ENCODE assay signal across 8 cellular contexts in genomic region chr22:36369004-36369921, GRCh38. TPM values are rescaled to one million over a fixed set of nuclear protein-coding genes. Genes with fewer than 3 reads are reported as not detected.
A peak's percentile ranks its signal among the peaks of the same experiment; 100 is the strongest.
DNase-seq lines count a peak whose midpoint lies in the region; ATAC-seq and TF ChIP-seq lines count a peak whose summit lies in the region.

No MANE protein-coding gene starts in this region.

- ATAC-seq in activated CD4-positive, alpha-beta T cell treated with anti-CD3 and anti-CD28 coated beads for 36 hours, result no peak
- ATAC-seq in activated naive CD8-positive, alpha-beta T cell treated with anti-CD3 and anti-CD28 coated beads, Interleukin-2, amount 10 ng/mL, durations not matched to agents 7 days and 5 days (ENCODE audit: low read depth), result no peak
- no peak for ATAC-seq in right lobe of liver

- H3K4me3 ChIP-seq in right lobe of liver (no peak overlapping the region), stomach smooth muscle (ENCODE audit: low read length in 2 of 2) (peak overlapping the region; percentile 39 to 63)

- POLR2A ChIA-PET in activated CD4-positive, alpha-beta T cell treated with anti-CD3 and anti-CD28 coated beads for 36 hours (lab: Charles Lee), result interaction anchor here (0.7 to 1.4 kb wide), 2 partner anchors 113 to 307 kb away, joined by 3 read pairs; partner anchors contain the start of gene TXN2
- POLR2A ChIA-PET in activated naive CD8-positive, alpha-beta T cell treated with anti-CD3 and anti-CD28 coated beads, Interleukin-2, amount 10 ng/mL, durations not matched to agents 7 days and 5 days (lab: Charles Lee), result interaction anchor here (0.5 to 11.1 kb wide), 6 partner anchors 8 to 113 kb away, joined by 3 to 132 read pairs (median 4); partner anchors contain the start of gene MYH9
- POLR2A ChIA-PET in GM10248 (lab: Yijun Ruan, JAX), result interaction anchor here (0.5 to 0.6 kb wide), 2 partner anchors 14 to 16 kb away, joined by 3 to 5 read pairs; no protein-coding TSS in a partner anchor

- peak overlapping the region; percentile 63 for H3K4me3 Mint-ChIP-seq in activated CD4-positive, alpha-beta T cell treated with anti-CD3 and anti-CD28 coated beads for 36 hours
- peak overlapping the region; percentile 91 for H3K4me3 Mint-ChIP-seq in activated naive CD8-positive, alpha-beta T cell treated with anti-CD3 and anti-CD28 coated beads, Interleukin-2, amount 10 ng/mL, durations not matched to agents 7 days and 5 days

- peaks cover 0 to 97% (median 49%) of the 10 kb centered on the region in 4 donors for H3K4me1 ChIP-seq in right lobe of liver
- peaks cover 99% of the 10 kb centered on the region for H3K4me1 ChIP-seq in stomach smooth muscle (ENCODE audit: control insufficient read depth, insufficient read depth, low read length)

- peak overlapping the region; percentile 98 for H3K27ac Mint-ChIP-seq in activated CD4-positive, alpha-beta T cell treated with anti-CD3 and anti-CD28 coated beads for 36 hours
- peak overlapping the region; percentile 96 for H3K27ac Mint-ChIP-seq in activated naive CD8-positive, alpha-beta T cell treated with anti-CD3 and anti-CD28 coated beads, Interleukin-2, amount 10 ng/mL, durations not matched to agents 7 days and 5 days

- peak overlapping the region; percentile 52 to 76 (median 61) for H3K27ac ChIP-seq in right lobe of liver
- H3K27ac ChIP-seq in stomach smooth muscle (ENCODE audit: low read length), result peak overlapping the region; percentile 77

- H3K36me3 ChIP-seq in right lobe of liver, result no peaks in the 10 kb centered on the region
- H3K36me3 ChIP-seq in stomach smooth muscle (ENCODE audit: control insufficient read depth in 2 of 2, insufficient read depth in 2 of 2, low read length in 2 of 2), result peaks cover 2 to 4% of the 10 kb centered on the region in 2 donors

- CTCF ChIA-PET in activated CD4-positive, alpha-beta T cell treated with anti-CD3 and anti-CD28 coated beads for 36 hours (lab: Charles Lee), result interaction anchor here (1.7 kb wide), 1 partner anchor 10 kb away, joined by 5 read pairs; no protein-coding TSS in a partner anchor
- CTCF ChIA-PET in GM10248 (lab: Yijun Ruan, JAX), result interaction anchor here (1.1 to 2.4 kb wide), 4 partner anchors 10 to 101 kb away, joined by 3 to 8 read pairs (median 6); no protein-coding TSS in a partner anchor

- no peaks in the 10 kb centered on the region for H3K9me3 Mint-ChIP-seq in activated CD4-positive, alpha-beta T cell treated with anti-CD3 and anti-CD28 coated beads for 36 hours (ENCODE audit: low read depth)
- H3K9me3 Mint-ChIP-seq in activated naive CD8-positive, alpha-beta T cell treated with anti-CD3 and anti-CD28 coated beads, Interleukin-2, amount 10 ng/mL, durations not matched to agents 7 days and 5 days, result no peaks in the 10 kb centered on the region

- peak overlapping the region; percentile 47 to 70 for H3K9ac ChIP-seq in stomach smooth muscle (ENCODE audit: low read length in 2 of 2)

- no peak for TF ChIP-seq POLR2A in right lobe of liver (IDR thresholded peaks at IDR 0.05)

- H3K9me3 ChIP-seq in right lobe of liver (no peaks in the 10 kb centered on the region), stomach smooth muscle (ENCODE audit: control insufficient read depth in 2 of 2, low read length in 2 of 2) (no peaks in the 10 kb centered on the region)

- TF ChIP-seq CTCF in right lobe of liver (IDR thresholded peaks at IDR 0.05) (no peak), GM10248 (IDR thresholded peaks at IDR 0.05; ENCODE audit: control extremely low read depth, extremely low read depth, low read depth, missing control alignments) (no peak)

- H3K4me1 Mint-ChIP-seq in activated CD4-positive, alpha-beta T cell treated with anti-CD3 and anti-CD28 coated beads for 36 hours, result peaks cover 98% of the 10 kb centered on the region
- peaks cover 86% of the 10 kb centered on the region for H3K4me1 Mint-ChIP-seq in activated naive CD8-positive, alpha-beta T cell treated with anti-CD3 and anti-CD28 coated beads, Interleukin-2, amount 10 ng/mL, durations not matched to agents 7 days and 5 days

- H3K36me3 Mint-ChIP-seq in activated CD4-positive, alpha-beta T cell treated with anti-CD3 and anti-CD28 coated beads for 36 hours (ENCODE audit: low read depth), result peaks cover 67% of the 10 kb centered on the region
- peaks cover 25% of the 10 kb centered on the region for H3K36me3 Mint-ChIP-seq in activated naive CD8-positive, alpha-beta T cell treated with anti-CD3 and anti-CD28 coated beads, Interleukin-2, amount 10 ng/mL, durations not matched to agents 7 days and 5 days

- no peaks in the 10 kb centered on the region for H3K27me3 Mint-ChIP-seq in activated CD4-positive, alpha-beta T cell treated with anti-CD3 and anti-CD28 coated beads for 36 hours
- no peaks in the 10 kb centered on the region for H3K27me3 Mint-ChIP-seq in activated naive CD8-positive, alpha-beta T cell treated with anti-CD3 and anti-CD28 coated beads, Interleukin-2, amount 10 ng/mL, durations not matched to agents 7 days and 5 days

- peak; percentile 73 for DNase-seq in activated CD4-positive, alpha-beta T cell treated with anti-CD3 and anti-CD28 coated beads for 36 hours
- DNase-seq in activated CD4-positive, alpha-beta T cell treated with anti-CD3 and anti-CD28 coated beads, Interleukin-2, amount 50 U/mL, for 1 hour, result no peak
- DNase-seq in activated naive CD8-positive, alpha-beta T cell treated with anti-CD3 and anti-CD28 coated beads, Interleukin-2, amount 10 ng/mL, durations not matched to agents 7 days and 5 days, result no peak
- DNase-seq in right lobe of liver (no peak), H4 (ENCODE audit: low spot score) (no peak), NCI-H1694 treated with DMSO at 0.1 percent for 48 hours (lab: John Stamatoyannopoulos, UW) (no peak), GM10248 (ENCODE audit: extremely low spot score) (no peak)

- WGBS in right lobe of liver (ENCODE audit: insufficient coverage, low coverage, low lambda C conversion rate, missing lambda C conversion rate), result 46% methylated on average over 16 of the region's 19 CpGs

- H3K27me3 ChIP-seq in right lobe of liver (no peaks in the 10 kb centered on the region), stomach smooth muscle (ENCODE audit: control insufficient read depth in 1 of 2, insufficient read depth in 2 of 2, low read length in 2 of 2) (no peaks in the 10 kb centered on the region)

- intact Hi-C loops in activated CD4-positive, alpha-beta T cell treated with anti-CD3 and anti-CD28 coated beads for 36 hours (cut with DNase I, micrococcal nuclease), result loop anchor here in 1 of 2 experiments (10.0 kb wide), 1 partner anchor 876 kb away; the partner anchor contains the start of gene RAC2
- intact Hi-C loops in right lobe of liver (cut with DNase I), result no loop called here

RNA-seq across cellular contexts. Expression of gene MYH9, which starts 18.5 kb away (rescaled TPM):
- total RNA-seq in activated CD4-positive, alpha-beta T cell treated with anti-CD3 and anti-CD28 coated beads for 36 hours, result 100 to 1,000 TPM; 720 to 773 TPM
- total RNA-seq in activated naive CD8-positive, alpha-beta T cell treated with anti-CD3 and anti-CD28 coated beads, Interleukin-2, amount 10 ng/mL, durations not matched to agents 7 days and 5 days, result 100 to 1,000 TPM; 803 to 821 TPM
- total RNA-seq in right lobe of liver, result 100 to 1,000 TPM; 168 to 435 (median 222) TPM
- total RNA-seq in H4 (2014; rRNA removed; shearing (Covaris generic)), result 57.5 and 82.9 TPM in 2 replicates

Comparison
In these comparisons a context has a peak if more than half of its experiments do, and no peak if none do; other contexts are left out.
1. H3K4me3 ChIP-seq: peak in stomach smooth muscle (2 of 2); none in right lobe of liver (0 of 3).